ENCODE assay signal across 13 cellular contexts in genomic region chrX:131828482-131828881, GRCh38.
DNase-seq lines count a peak whose midpoint lies in the region; ATAC-seq and TF ChIP-seq lines count a peak whose summit lies in the region.
"Had no signal": no experiment of that assay in that cellular context is flagged by ENCODE, and none has a peak within 500 bp of the region (broad histone marks: within the 10 kb centered on the region; RNA-seq: fewer than 3 reads in every experiment).

No MANE protein-coding gene starts in this region.

- no peaks in the 10 kb centered on the region for H3K27me3 Mint-ChIP-seq in activated T-cell treated with anti-CD3 and anti-CD28 coated beads, Interleukin-2, amount 50 U/mL, for 24 hours
- no peaks in the 10 kb centered on the region for H3K27me3 Mint-ChIP-seq in activated naive CD8-positive, alpha-beta T cell treated with anti-CD3 and anti-CD28 coated beads, Interleukin-2, amount 50 U/mL, for 24 hours
- H3K27me3 Mint-ChIP-seq: dendritic cell treated with granulocyte-macrophage colony-stimulating factor and Interleukin-4, amounts not matched to agents 40 ng/mL and 50 ng/mL, for 4 days; naive B cell had no signal

- peak overlapping the region; percentile 70 for H3K4me3 Mint-ChIP-seq in activated T-cell treated with anti-CD3 and anti-CD28 coated beads, Interleukin-2, amount 50 U/mL, for 24 hours
- peak overlapping the region; percentile 75 for H3K4me3 Mint-ChIP-seq in activated naive CD8-positive, alpha-beta T cell treated with anti-CD3 and anti-CD28 coated beads, Interleukin-2, amount 50 U/mL, for 24 hours
- H3K4me3 Mint-ChIP-seq: dendritic cell treated with granulocyte-macrophage colony-stimulating factor and Interleukin-4, amounts not matched to agents 40 ng/mL and 50 ng/mL, for 4 days had no signal

- H3F3A ChIP-seq in Loucy (ENCODE audit: low read depth), result no peaks in the 10 kb centered on the region

- no peak for DNase-seq in activated T-cell treated with anti-CD3 and anti-CD28 coated beads, Interleukin-2, amount 50 U/mL, for 24 hours
- DNase-seq in activated T-cell treated with anti-CD3 and anti-CD28 coated beads for 4 hours (no peak), pons (ENCODE audit: low spot score) (peak; percentile 17), HuH-7 (ENCODE audit: low spot score) (no peak)
- DNase-seq in activated naive CD8-positive, alpha-beta T cell treated with anti-CD3 and anti-CD28 coated beads, Interleukin-2, amount 50 U/mL, for 24 hours, result no peak
- no peak for DNase-seq in activated effector memory CD4-positive, alpha-beta T cell treated with Interleukin-2 at 50 U/mL for 16 hours
- DNase-seq: heart left ventricle, NCI-H1417 treated with DMSO at 0.1 percent for 48 hours had no signal

- H3K27ac Mint-ChIP-seq in activated T-cell treated with anti-CD3 and anti-CD28 coated beads, Interleukin-2, amount 50 U/mL, for 24 hours, result peak overlapping the region; percentile 34
- H3K27ac Mint-ChIP-seq in activated naive CD8-positive, alpha-beta T cell treated with anti-CD3 and anti-CD28 coated beads, Interleukin-2, amount 50 U/mL, for 24 hours, result peak overlapping the region; percentile 59
- H3K27ac Mint-ChIP-seq: CD8-positive, alpha-beta memory T cell; dendritic cell treated with granulocyte-macrophage colony-stimulating factor and Interleukin-4, amounts not matched to agents 40 ng/mL and 50 ng/mL, for 4 days had no signal

- H3K36me3 Mint-ChIP-seq in activated T-cell treated with anti-CD3 and anti-CD28 coated beads, Interleukin-2, amount 50 U/mL, for 24 hours (ENCODE audit: low read depth), result peaks cover 4% of the 10 kb centered on the region
- peaks cover 3% of the 10 kb centered on the region for H3K36me3 Mint-ChIP-seq in activated naive CD8-positive, alpha-beta T cell treated with anti-CD3 and anti-CD28 coated beads, Interleukin-2, amount 50 U/mL, for 24 hours (ENCODE audit: low read depth)
- H3K36me3 Mint-ChIP-seq: CD8-positive, alpha-beta memory T cell; naive B cell had no signal

- peaks cover 31% of the 10 kb centered on the region for H3K4me1 Mint-ChIP-seq in activated T-cell treated with anti-CD3 and anti-CD28 coated beads, Interleukin-2, amount 50 U/mL, for 24 hours (ENCODE audit: low read depth)
- H3K4me1 Mint-ChIP-seq in activated naive CD8-positive, alpha-beta T cell treated with anti-CD3 and anti-CD28 coated beads, Interleukin-2, amount 50 U/mL, for 24 hours, result peaks cover 27% of the 10 kb centered on the region

- no peak for ATAC-seq in activated naive CD8-positive, alpha-beta T cell treated with anti-CD3 and anti-CD28 coated beads, Interleukin-2, amount 50 U/mL, for 24 hours
- ATAC-seq in HG02610 (IDR thresholded peaks at IDR 0.05; ENCODE audit: unreplicated experiment), result no peak
- ATAC-seq: heart left ventricle had no signal

- no peaks in the 10 kb centered on the region for H3K9me3 Mint-ChIP-seq in activated T-cell treated with anti-CD3 and anti-CD28 coated beads, Interleukin-2, amount 50 U/mL, for 24 hours
- no peaks in the 10 kb centered on the region for H3K9me3 Mint-ChIP-seq in activated naive CD8-positive, alpha-beta T cell treated with anti-CD3 and anti-CD28 coated beads, Interleukin-2, amount 50 U/mL, for 24 hours
- H3K9me3 Mint-ChIP-seq: CD8-positive, alpha-beta memory T cell; dendritic cell treated with granulocyte-macrophage colony-stimulating factor and Interleukin-4, amounts not matched to agents 40 ng/mL and 50 ng/mL, for 4 days; naive B cell had no signal

- H3K27me3 ChIP-seq in Loucy (ENCODE audit: insufficient read depth, low read length, poor library complexity, severe bottlenecking), result peaks cover 4% of the 10 kb centered on the region

- 0 out of 2 replicates have a peak overlapping the region, but pooled peaks have one; percentile 23 for H2AFZ ChIP-seq in Loucy (ENCODE audit: low read length)

- peak overlapping the region; percentile 99 for H3K9ac ChIP-seq in Loucy (ENCODE audit: low read depth, low read length, poor library complexity, severe bottlenecking)

- peaks cover 36% of the 10 kb centered on the region for H4K20me1 ChIP-seq in Loucy (ENCODE audit: insufficient read depth, low read length, poor library complexity, severe bottlenecking)

- H3K4me1 ChIP-seq in Loucy (ENCODE audit: insufficient read depth, low read length, poor library complexity, severe bottlenecking), result peaks cover 30% of the 10 kb centered on the region

- peaks cover 69% of the 10 kb centered on the region for H3K79me2 ChIP-seq in Loucy (ENCODE audit: insufficient read depth, low read length)

- peak overlapping the region; percentile 86 for H3K4me2 ChIP-seq in Loucy (ENCODE audit: low read depth, low read length, poor library complexity, severe bottlenecking)

- no peaks in the 10 kb centered on the region for H3K9me3 ChIP-seq in Loucy (ENCODE audit: insufficient read depth, low read depth, low read length)
- H3K9me3 ChIP-seq: heart left ventricle had no signal

- H3K36me3 ChIP-seq in Loucy (ENCODE audit: insufficient read depth, low read length), result no peaks in the 10 kb centered on the region
- H3K36me3 ChIP-seq: heart left ventricle had no signal

- no peaks in the 10 kb centered on the region for H3K9me2 ChIP-seq in Loucy (replicated peaks; ENCODE audit: low read depth, low read length)

- peak overlapping the region; percentile 99 for H3K4me3 ChIP-seq in Loucy (ENCODE audit: low read length, poor library complexity, severe bottlenecking)

- TF ChIP-seq CTCF in Loucy (conservative IDR thresholded peaks at IDR 0.05; ENCODE audit: low read length), result no peak
